8 cellular contexts compared by ENCODE assay signal in genomic region chr3:176995946-176996345, GRCh38.
"Had no signal": no experiment of that assay in that cellular context is flagged by ENCODE, and none has a peak within 500 bp of the region (broad histone marks: within the 10 kb centered on the region; RNA-seq: fewer than 3 reads in every experiment).

No MANE protein-coding gene starts in this region.

- DNase-seq: GDM1, GF-D8 had no signal

- H3K4me3 ChIP-seq: GM12878 had no signal

- ATAC-seq: GM12878 had no signal

- FAIRE-seq: G401.6, GM12878, GM12891, GM12892, GM18507, GM19239 had no signal
